22 cellular contexts compared by ENCODE assay signal in genomic region chr12:13095266-13095995, GRCh38. TPM values are rescaled to one million over a fixed set of nuclear protein-coding genes. Genes with fewer than 3 reads are reported as not detected.
DNase-seq lines count a peak whose midpoint lies in the region; ATAC-seq, FAIRE-seq and TF ChIP-seq lines count a peak whose summit lies in the region.
"Had no signal": no experiment of that assay in that cellular context is flagged by ENCODE, and none has a peak within 500 bp of the region (broad histone marks: within the 10 kb centered on the region; RNA-seq: fewer than 3 reads in every experiment).

No MANE protein-coding gene starts in this region.

- H3K27ac ChIP-seq in pancreas = peak overlapping the region in 1 of 4 donors; percentile 13
- no peak overlapping the region for H3K27ac ChIP-seq in Peyer's patch
- H3K27ac ChIP-seq: esophagus squamous epithelium had no signal

- H3K4me3 Mint-ChIP-seq in IgD-negative memory B cell (no peak overlapping the region), T-helper 17 cell (no peak overlapping the region)
- H3K4me3 Mint-ChIP-seq: activated CD4-positive, alpha-beta T cell treated with anti-CD3 and anti-CD28 coated beads for 36 hours; mesothelial cell of epicardium; neural crest cell had no signal

- ATAC-seq in GM18907 (IDR thresholded peaks at IDR 0.05; ENCODE audit: unreplicated experiment) (peak; percentile 47), T-helper 17 cell (no peak), pancreas (peak in 3 of 4 donors; percentile 21 to 59 (median 53))
- ATAC-seq: activated CD4-positive, alpha-beta T cell treated with anti-CD3 and anti-CD28 coated beads for 36 hours; left colon had no signal

- intact Hi-C loops in pancreas (cut with DNase I) = no loop called here

- no peak overlapping the region for H3K4me3 ChIP-seq in pancreas
- H3K4me3 ChIP-seq in Peyer's patch = no peak overlapping the region
- H3K4me3 ChIP-seq: ascending aorta, esophagus squamous epithelium had no signal

- TF ChIP-seq POLR2A in Peyer's patch (IDR thresholded peaks at IDR 0.05) = no peak

- H3K36me3 Mint-ChIP-seq in IgD-negative memory B cell (peaks cover 1% of the 10 kb centered on the region), T-helper 17 cell (ENCODE audit: low read depth) (no peaks in the 10 kb centered on the region)
- H3K36me3 Mint-ChIP-seq: mesothelial cell of epicardium had no signal

- H3K4me1 Mint-ChIP-seq in IgD-negative memory B cell (peaks cover 26 to 29% (median 28%) of the 10 kb centered on the region in 3 donors), T-helper 17 cell (peaks cover 17% of the 10 kb centered on the region)

- TF ChIP-seq CTCF in pancreas (IDR thresholded peaks at IDR 0.05) (no peak), Peyer's patch (IDR thresholded peaks at IDR 0.05) (no peak)

- 52 to 63% methylated on average over 8 of the region's 8 CpGs for WGBS in pancreas, 2 donors

- H3K9me3 ChIP-seq in T-helper 17 cell (ENCODE audit: control insufficient read depth, low read length, poor library complexity, severe bottlenecking) = no peaks in the 10 kb centered on the region
- no peaks in the 10 kb centered on the region for H3K9me3 ChIP-seq in pancreas
- H3K9me3 ChIP-seq in Peyer's patch = no peaks in the 10 kb centered on the region
- H3K9me3 ChIP-seq: ascending aorta, esophagus squamous epithelium had no signal

- DNase-seq in T-helper 17 cell (no peak), pancreas (peak in 1 of 6 donors; percentile 33), NCI-H1930 (lab: John Stamatoyannopoulos, UW) (no peak), Peyer's patch (no peak), NCI-H2029 treated with DMSO at 0.1 percent for 48 hours (lab: John Stamatoyannopoulos, UW) (no peak)
- DNase-seq: activated CD4-positive, alpha-beta T cell treated with anti-CD3 and anti-CD28 coated beads for 36 hours; activated naive CD4-positive, alpha-beta T cell treated with anti-CD3 and anti-CD28 coated beads, Interleukin-2, amount 50 U/mL, for 16 hours; cerebellar nuclear complex; DND-41; effector memory CD4-positive, alpha-beta T cell; esophagus squamous epithelium; HCEC 1CT; left colon; NCI-H1436 had no signal

- H3K27ac Mint-ChIP-seq in IgD-negative memory B cell (peak overlapping the region in 2 of 3 donors; percentile 7 to 22), T-helper 17 cell (peak overlapping the region; percentile 47)
- H3K27ac Mint-ChIP-seq: activated CD4-positive, alpha-beta T cell treated with anti-CD3 and anti-CD28 coated beads for 36 hours had no signal

- FAIRE-seq in pancreas (lab: Jason Lieb, UNC) = no peak
- FAIRE-seq: GM12892, HTR-8/SVneo had no signal

- H3K9me3 Mint-ChIP-seq in IgD-negative memory B cell = no peaks in the 10 kb centered on the region
- H3K9me3 Mint-ChIP-seq: mesothelial cell of epicardium, neural crest cell had no signal

- no peaks in the 10 kb centered on the region for H3K27me3 ChIP-seq in pancreas
- H3K27me3 ChIP-seq in Peyer's patch = no peaks in the 10 kb centered on the region
- H3K27me3 ChIP-seq: ascending aorta, esophagus squamous epithelium had no signal

- H3K27me3 Mint-ChIP-seq in IgD-negative memory B cell = no peaks in the 10 kb centered on the region
- peaks cover 25% of the 10 kb centered on the region for H3K27me3 Mint-ChIP-seq in T-helper 17 cell
- H3K27me3 Mint-ChIP-seq: activated CD4-positive, alpha-beta T cell treated with anti-CD3 and anti-CD28 coated beads for 36 hours had no signal

- peaks cover 0 to 16% (median 0%) of the 10 kb centered on the region in 3 donors for H3K4me1 ChIP-seq in pancreas
- H3K4me1 ChIP-seq in Peyer's patch = peaks cover 0 to 21% (median 7%) of the 10 kb centered on the region in 4 donors

- H3K36me3 ChIP-seq in pancreas = no peaks in the 10 kb centered on the region
- no peaks in the 10 kb centered on the region for H3K36me3 ChIP-seq in Peyer's patch
- H3K36me3 ChIP-seq: ascending aorta, esophagus squamous epithelium had no signal

RNA-seq across cellular contexts. Expression of gene GSG1, which starts 8.0 kb away (rescaled TPM):
- polyA plus RNA-seq in IgD-negative memory B cell (not detected), pancreas (10 to 100 TPM in 1 of 2 donors, 1 to 10 TPM in 1; 3.5 to 11.5 TPM)
- total RNA-seq in T-helper 17 cell (not detected), pancreas (1 to 10 TPM in 4 of 6 donors, under 1 TPM in 2; 0.75 to 5.4 (median 1.8) TPM), Peyer's patch (1 to 10 TPM in 1 of 4 donors, not detected in 3; 1.1 TPM)
- total RNA-seq: activated CD4-positive, alpha-beta T cell treated with anti-CD3 and anti-CD28 coated beads for 36 hours; ascending aorta; esophagus squamous epithelium; left colon; mesothelial cell of epicardium; neural crest cell; pulmonary artery endothelial cell had no signal

RNA-seq across cellular contexts. Expression of gene FAM234B, which starts 51.2 kb away (rescaled TPM):
- polyA plus RNA-seq in IgD-negative memory B cell = 2.7 TPM
- 1 to 10 TPM; 1.9 to 2.5 TPM for total RNA-seq in T-helper 17 cell
- total RNA-seq in pancreas = 1 to 10 TPM; 3.5 to 4.6 (median 4.0) TPM
- 1 to 10 TPM; 1.1 to 2.3 TPM for polyA plus RNA-seq in pancreas
- 1 to 10 TPM; 6.5 to 9.1 (median 7.2) TPM for total RNA-seq in Peyer's patch
